1 cellular context compared by ENCODE assay signal in the genomic region with DNA sequence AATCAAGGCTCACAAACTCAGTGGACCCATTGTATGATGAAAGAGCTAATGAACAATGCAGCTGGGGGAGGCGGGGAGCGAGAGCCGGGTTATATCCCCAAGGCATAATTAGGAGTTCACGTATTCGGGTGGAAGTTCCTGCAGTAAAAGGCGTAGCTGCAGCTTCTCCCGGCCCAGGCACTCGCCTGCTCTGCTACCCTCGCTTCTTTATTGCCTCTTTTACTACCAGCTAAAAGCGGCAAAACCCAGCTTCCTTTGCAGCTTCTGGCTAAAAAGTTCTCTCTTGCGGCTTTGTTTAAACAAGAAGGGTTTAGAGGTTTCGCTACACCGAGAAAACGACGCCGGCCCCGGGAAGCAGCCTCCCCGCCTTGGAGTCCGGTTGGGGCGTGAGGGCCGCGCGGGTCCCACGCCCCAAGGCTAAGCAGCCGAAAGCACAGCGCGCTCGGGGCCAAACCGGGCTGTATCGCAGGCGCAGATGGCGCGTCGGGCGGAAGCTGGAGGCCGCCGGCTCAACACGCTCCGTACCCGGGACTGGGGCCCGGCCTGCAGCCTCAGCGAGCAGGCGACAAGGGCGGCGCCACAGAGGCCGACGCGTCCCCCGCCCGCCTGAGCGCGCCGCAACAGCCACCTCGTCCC.
TF ChIP-seq lines count a peak whose summit lies in the region.

No MANE protein-coding gene starts in this region.

TF ChIP-seq in HEK293, 187 proteins besides CTCF, POLR2A, EP300 and RAD21 (continued from another document):
- no peak for TF ChIP-seq BCL11A (tag by site-specific recombination; IDR thresholded peaks at IDR 0.05; ENCODE audit: low read depth)
- TF ChIP-seq ZNF600 (tag by site-specific recombination; IDR thresholded peaks at IDR 0.05) = peak; percentile 73
